In the genomic region with DNA sequence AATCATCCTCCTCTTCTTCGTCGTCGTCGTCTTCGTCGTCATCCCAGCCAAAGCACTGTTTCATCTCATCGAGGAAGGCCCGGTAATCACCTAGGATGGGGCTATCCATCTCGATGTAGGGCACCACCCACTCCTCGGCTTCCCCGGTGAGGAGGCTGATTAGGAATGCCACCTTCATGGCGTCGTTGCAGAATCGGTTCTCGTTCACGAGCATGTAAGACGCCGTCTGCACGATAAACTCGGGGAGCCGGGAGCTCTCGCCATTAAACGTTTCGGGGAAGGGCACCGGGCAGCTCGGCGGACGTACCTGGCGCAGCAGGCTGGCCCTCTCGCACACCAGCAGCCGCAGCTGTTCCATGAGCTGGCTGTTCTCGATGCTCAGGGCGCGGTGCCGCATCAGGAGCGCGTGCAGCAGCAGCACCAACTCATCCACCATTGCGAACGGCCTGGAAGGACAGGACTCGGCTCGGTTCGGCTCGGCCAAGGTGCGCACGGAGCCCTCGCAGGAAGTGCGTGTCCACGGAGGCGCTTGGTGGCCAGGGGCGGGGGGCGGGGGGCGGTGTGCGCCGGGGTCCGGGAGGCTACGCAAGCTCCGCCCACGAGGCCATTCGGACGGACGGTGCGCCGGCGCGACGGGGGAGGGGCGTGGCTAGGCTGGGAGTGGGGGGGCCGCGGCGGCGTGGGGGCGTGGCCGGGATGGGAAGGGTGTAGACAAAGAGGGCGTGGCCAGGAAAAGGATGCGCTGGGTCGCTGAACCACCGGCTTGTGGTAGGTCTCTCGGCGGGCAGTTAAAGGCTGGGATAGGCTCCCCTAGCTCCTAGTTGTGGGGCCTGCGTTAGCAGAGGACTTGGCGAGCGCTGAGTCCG, we compare ENCODE assay signal across 9 cellular contexts. TPM values are rescaled to one million over a fixed set of nuclear protein-coding genes. Genes with fewer than 3 reads are reported as not detected.
A peak's percentile ranks its signal among the peaks of the same experiment; 100 is the strongest.
DNase-seq lines count a peak whose midpoint lies in the region; ATAC-seq and TF ChIP-seq lines count a peak whose summit lies in the region.
"Had no signal": no experiment of that assay in that cellular context is flagged by ENCODE, and none has a peak within 500 bp of the region (broad histone marks: within the 10 kb centered on the region; RNA-seq: fewer than 3 reads in every experiment).

A gene (minus strand): TSS at position 544 of the 866 bp plus-strand sequence. CDS start 108 bp downstream, at position 436.

- intact Hi-C loops in activated T-helper 1 cell treated with anti-CD3 and anti-CD28 coated beads, Interleukin-12 subunit alpha, Interleukin-12 subunit beta, Interleukin-2, Interleukin-4 antibody, amounts not matched to agents 30 ng/mL and 10 ng/mL and 1 ng/mL, durations not matched to agents 14 hours and 24 hours and 36 hours (cut with micrococcal nuclease) = loop anchor here (5.0 to 10.0 kb wide), 2 partner anchors 260 to 412 kb away; no protein-coding TSS in a partner anchor
- intact Hi-C loops in esophagus muscularis mucosa (cut with DNase I) = no loop called here

- no peak for TF ChIP-seq POLR2A in esophagus muscularis mucosa (IDR thresholded peaks at IDR 0.05; ENCODE audit: low read depth)

- H3K27ac Mint-ChIP-seq in activated T-helper 1 cell treated with anti-CD3 and anti-CD28 coated beads, Interleukin-12 subunit alpha, Interleukin-12 subunit beta, Interleukin-2, Interleukin-4 antibody, amounts not matched to agents 30 ng/mL and 10 ng/mL and 1 ng/mL, durations not matched to agents 14 hours and 24 hours and 36 hours = peak within 1 kb of the TSS; percentile 67

- no peaks in the 10 kb centered on the region for H3K36me3 Mint-ChIP-seq in activated T-helper 1 cell treated with anti-CD3 and anti-CD28 coated beads, Interleukin-12 subunit alpha, Interleukin-12 subunit beta, Interleukin-2, Interleukin-4 antibody, amounts not matched to agents 30 ng/mL and 10 ng/mL and 1 ng/mL, durations not matched to agents 14 hours and 24 hours and 36 hours (ENCODE audit: low read depth)

- TF ChIP-seq CTCF in GM13976 (IDR thresholded peaks at IDR 0.05; ENCODE audit: borderline replicate concordance, control extremely low read depth, extremely low read depth, insufficient read depth, missing control alignments) = no peak
- TF ChIP-seq CTCF in esophagus muscularis mucosa (IDR thresholded peaks at IDR 0.05) = no peak

- TF ChIP-seq EP300 in esophagus muscularis mucosa (IDR thresholded peaks at IDR 0.05) = no peak

- 36% methylated on average over 34 of the region's 83 CpGs for WGBS in esophagus muscularis mucosa

- H3K4me1 Mint-ChIP-seq in activated T-helper 1 cell treated with anti-CD3 and anti-CD28 coated beads, Interleukin-12 subunit alpha, Interleukin-12 subunit beta, Interleukin-2, Interleukin-4 antibody, amounts not matched to agents 30 ng/mL and 10 ng/mL and 1 ng/mL, durations not matched to agents 14 hours and 24 hours and 36 hours (ENCODE audit: low read depth) = peaks cover 5% of the 10 kb centered on the region

- in situ Hi-C loops in GM13976 (cut with MboI; ENCODE audit: low sequenced_read_pairs, unreplicated experiment) = no loop called here

- peak within 1 kb of the TSS; percentile 83 for H3K4me3 Mint-ChIP-seq in activated T-helper 1 cell treated with anti-CD3 and anti-CD28 coated beads, Interleukin-12 subunit alpha, Interleukin-12 subunit beta, Interleukin-2, Interleukin-4 antibody, amounts not matched to agents 30 ng/mL and 10 ng/mL and 1 ng/mL, durations not matched to agents 14 hours and 24 hours and 36 hours

- peaks cover 1% of the 10 kb centered on the region for H3K27me3 Mint-ChIP-seq in activated T-helper 1 cell treated with anti-CD3 and anti-CD28 coated beads, Interleukin-12 subunit alpha, Interleukin-12 subunit beta, Interleukin-2, Interleukin-4 antibody, amounts not matched to agents 30 ng/mL and 10 ng/mL and 1 ng/mL, durations not matched to agents 14 hours and 24 hours and 36 hours (ENCODE audit: insufficient read depth)

- H3K4me3 ChIP-seq in esophagus muscularis mucosa (peak within 1 kb of the TSS; percentile 59 to 70 (median 60)), muscle layer of colon (ENCODE audit: low read depth in 1 of 2, low read length in 2 of 2) (peak within 1 kb of the TSS; percentile 52 to 58)
- H3K4me3 ChIP-seq: SK-N-MC had no signal

- H3K36me3 ChIP-seq in esophagus muscularis mucosa (no peaks in the 10 kb centered on the region), muscle layer of colon (ENCODE audit: insufficient read depth, low read length) (no peaks in the 10 kb centered on the region)

- H3K9ac ChIP-seq in muscle layer of colon (ENCODE audit: low read length) = no peak within 1 kb of the TSS

- H3K9me3 Mint-ChIP-seq in activated T-helper 1 cell treated with anti-CD3 and anti-CD28 coated beads, Interleukin-12 subunit alpha, Interleukin-12 subunit beta, Interleukin-2, Interleukin-4 antibody, amounts not matched to agents 30 ng/mL and 10 ng/mL and 1 ng/mL, durations not matched to agents 14 hours and 24 hours and 36 hours = no peaks in the 10 kb centered on the region

- H3K4me1 ChIP-seq in esophagus muscularis mucosa (peaks cover 0 to 12% (median 9%) of the 10 kb centered on the region in 4 donors), muscle layer of colon (ENCODE audit: insufficient read depth, low read length) (no peaks in the 10 kb centered on the region)

- ATAC-seq in HG02970 (IDR thresholded peaks at IDR 0.05; ENCODE audit: low FRiP score, unreplicated experiment) = no peak
- no peak for ATAC-seq in GM21528 (IDR thresholded peaks at IDR 0.05; ENCODE audit: low FRiP score, unreplicated experiment)

- H3K27ac ChIP-seq in esophagus muscularis mucosa (replicated peaks in 1 of 4) (peak within 1 kb of the TSS in 2 of 4 donors; percentile 33 to 42), muscle layer of colon (ENCODE audit: low read depth, low read length) (no peak within 1 kb of the TSS)
- H3K27ac ChIP-seq: SK-N-MC had no signal

- H3K9me3 ChIP-seq in esophagus muscularis mucosa = no peaks in the 10 kb centered on the region
- no peaks in the 10 kb centered on the region for H3K9me3 ChIP-seq in muscle layer of colon (ENCODE audit: low read length)

- peak; percentile 48 for DNase-seq in GM13976 (ENCODE audit: low spot score)
- peak; percentile 93 for DNase-seq in NCI-H748 (lab: John Stamatoyannopoulos, UW; ENCODE audit: unreplicated experiment)
- peak; percentile 42 for DNase-seq in activated T-helper 1 cell treated with anti-CD3 and anti-CD28 coated beads, Interleukin-12 subunit alpha, Interleukin-12 subunit beta, Interleukin-2, Interleukin-4 antibody, amounts not matched to agents 30 ng/mL and 10 ng/mL and 1 ng/mL, durations not matched to agents 14 hours and 24 hours and 36 hours (ENCODE audit: low spot score)
- peak; percentile 92 for DNase-seq in esophagus muscularis mucosa (ENCODE audit: extremely low spot score)
- peak; percentile 28 to 33 for DNase-seq in stimulated activated CD8-positive, alpha-beta memory T cell treated with anti-CD3 and anti-CD28 coated beads, Interleukin-4, amount 100 ng/mL, for 1 hour (ENCODE audit: low read depth in 2 of 2, low spot score in 1 of 2)

- H3K27me3 ChIP-seq in esophagus muscularis mucosa = no peaks in the 10 kb centered on the region
- no peaks in the 10 kb centered on the region for H3K27me3 ChIP-seq in muscle layer of colon (ENCODE audit: control insufficient read depth in 1 of 2, insufficient read depth in 2 of 2, low read length in 2 of 2)

RNA-seq across cellular contexts. Expression of the gene that starts here (rescaled TPM):
- 5.4 and 6.9 TPM in 2 replicates for total RNA-seq in activated T-helper 1 cell treated with anti-CD3 and anti-CD28 coated beads, Interleukin-12 subunit alpha, Interleukin-12 subunit beta, Interleukin-2, Interleukin-4 antibody, amounts not matched to agents 30 ng/mL and 10 ng/mL and 1 ng/mL, durations not matched to agents 14 hours and 24 hours and 36 hours
- total RNA-seq in esophagus muscularis mucosa = 1 to 10 TPM; 3.3 to 6.6 (median 6.0) TPM

Comparison
In these comparisons a context has a peak if more than half of its experiments do, and no peak if none do; other contexts are left out.
1. DNase-seq: peak in every context shown above with its lines; median percentile 93 in NCI-H748; 92 in esophagus muscularis mucosa; 48 in GM13976; 42 in activated T-helper 1 cell treated with anti-CD3 and anti-CD28 coated beads, Interleukin-12 subunit alpha, Interleukin-12 subunit beta, Interleukin-2, Interleukin-4 antibody, amounts not matched to agents 30 ng/mL and 10 ng/mL and 1 ng/mL, durations not matched to agents 14 hours and 24 hours and 36 hours; 30 in stimulated activated CD8-positive, alpha-beta memory T cell treated with anti-CD3 and anti-CD28 coated beads, Interleukin-4, amount 100 ng/mL, for 1 hour.